ENCODE assay signal across 1 cellular context in the genomic region with DNA sequence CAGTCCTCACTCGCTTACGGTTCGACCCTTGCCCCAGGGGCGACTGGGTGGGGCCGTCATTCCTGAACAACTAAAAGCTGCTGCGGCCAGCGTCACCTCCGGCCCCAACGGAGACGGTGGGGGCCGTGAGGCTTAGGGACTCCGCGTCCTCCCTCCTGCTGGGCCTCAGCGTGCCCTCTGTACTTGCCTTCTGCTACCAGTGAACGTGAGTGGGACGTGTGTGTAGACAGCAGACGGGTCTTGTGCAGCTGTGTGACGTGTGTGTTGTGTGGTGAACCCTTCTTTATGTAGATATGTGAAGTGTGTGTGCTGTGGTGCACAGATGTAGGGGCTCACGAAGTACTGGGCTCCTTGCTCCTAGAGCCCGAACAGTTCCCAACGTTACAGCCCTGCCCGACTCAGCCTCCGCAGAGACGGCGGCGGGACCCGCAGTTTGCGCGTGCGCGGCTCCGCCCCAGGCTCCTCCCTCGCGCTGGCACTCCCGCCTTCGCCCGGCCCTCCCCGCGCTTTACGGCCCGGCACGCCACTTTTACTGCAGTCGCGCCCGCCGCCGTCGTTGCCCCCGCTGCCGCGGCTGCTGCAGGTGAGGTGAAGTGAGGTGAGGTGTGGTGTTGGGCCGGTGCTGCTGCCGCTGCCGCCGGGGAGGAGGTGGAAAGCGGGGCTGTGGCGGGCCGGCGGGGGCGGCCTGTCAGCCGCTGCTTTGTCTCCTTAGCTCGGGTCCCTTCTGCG.
TF ChIP-seq lines count a peak whose summit lies in the region.

A gene (plus strand): TSS at position 535 of the 729 bp plus-strand sequence. CDS start 235 bp downstream, outside the sequence.

TF ChIP-seq in HepG2, 621 proteins besides CTCF, POLR2A, EP300 and RAD21 (continued from another document and continues in another):
- TF ChIP-seq, protein P1, sequence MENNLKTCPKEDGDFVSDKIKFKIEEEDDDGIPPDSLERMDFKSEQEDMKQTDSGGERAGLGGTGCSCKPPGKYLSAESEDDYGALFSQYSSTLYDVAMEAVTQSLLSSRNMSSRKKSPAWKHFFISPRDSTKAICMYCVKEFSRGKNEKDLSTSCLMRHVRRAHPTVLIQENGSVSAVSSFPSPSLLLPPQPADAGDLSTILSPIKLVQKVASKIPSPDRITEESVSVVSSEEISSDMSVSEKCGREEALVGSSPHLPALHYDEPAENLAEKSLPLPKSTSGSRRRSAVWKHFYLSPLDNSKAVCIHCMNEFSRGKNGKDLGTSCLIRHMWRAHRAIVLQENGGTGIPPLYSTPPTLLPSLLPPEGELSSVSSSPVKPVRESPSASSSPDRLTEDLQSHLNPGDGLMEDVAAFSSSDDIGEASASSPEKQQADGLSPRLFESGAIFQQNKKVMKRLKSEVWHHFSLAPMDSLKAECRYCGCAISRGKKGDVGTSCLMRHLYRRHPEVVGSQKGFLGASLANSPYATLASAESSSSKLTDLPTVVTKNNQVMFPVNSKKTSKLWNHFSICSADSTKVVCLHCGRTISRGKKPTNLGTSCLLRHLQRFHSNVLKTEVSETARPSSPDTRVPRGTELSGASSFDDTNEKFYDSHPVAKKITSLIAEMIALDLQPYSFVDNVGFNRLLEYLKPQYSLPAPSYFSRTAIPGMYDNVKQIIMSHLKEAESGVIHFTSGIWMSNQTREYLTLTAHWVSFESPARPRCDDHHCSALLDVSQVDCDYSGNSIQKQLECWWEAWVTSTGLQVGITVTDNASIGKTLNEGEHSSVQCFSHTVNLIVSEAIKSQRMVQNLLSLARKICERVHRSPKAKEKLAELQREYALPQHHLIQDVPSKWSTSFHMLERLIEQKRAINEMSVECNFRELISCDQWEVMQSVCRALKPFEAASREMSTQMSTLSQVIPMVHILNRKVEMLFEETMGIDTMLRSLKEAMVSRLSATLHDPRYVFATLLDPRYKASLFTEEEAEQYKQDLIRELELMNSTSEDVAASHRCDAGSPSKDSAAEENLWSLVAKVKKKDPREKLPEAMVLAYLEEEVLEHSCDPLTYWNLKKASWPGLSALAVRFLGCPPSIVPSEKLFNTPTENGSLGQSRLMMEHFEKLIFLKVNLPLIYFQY (CRISPR knock-in tag; IDR thresholded peaks at IDR 0.05; ENCODE audit: borderline replicate concordance) = no peak; the same call in 1 of the 2 replicates
- TF ChIP-seq PAWR (CRISPR knock-in tag; IDR thresholded peaks at IDR 0.05; ENCODE audit: borderline replicate concordance) (no peak; the same call in 1 of the 2 replicates), ZNF335 (CRISPR knock-in tag; IDR thresholded peaks at IDR 0.05) (peak; percentile 90), ZNF549 (CRISPR knock-in tag; IDR thresholded peaks at IDR 0.05) (no peak), JUN (CRISPR knock-in tag; IDR thresholded peaks at IDR 0.05) (peak; percentile 21; the same call in 1 of the 2 replicates), ZFP1 (CRISPR knock-in tag; IDR thresholded peaks at IDR 0.05) (peak; percentile 61; the same call in 1 of the 2 replicates), ZKSCAN8 (CRISPR knock-in tag; IDR thresholded peaks at IDR 0.05; ENCODE audit: borderline replicate concordance) (peak; percentile 60), MBD4 (IDR thresholded peaks at IDR 0.05; ENCODE audit: borderline replicate concordance, low read length) (no peak), ZNF121 (CRISPR knock-in tag; IDR thresholded peaks at IDR 0.05) (peak; percentile 50; the same call in 1 of the 2 replicates), ZFP90 (CRISPR knock-in tag; IDR thresholded peaks at IDR 0.05; ENCODE audit: borderline replicate concordance) (peak; percentile 78; the same call in 1 of the 2 replicates), ZNF333 (CRISPR knock-in tag; IDR thresholded peaks at IDR 0.05; ENCODE audit: borderline replicate concordance) (peak; percentile 76), ZNF7 (CRISPR knock-in tag; IDR thresholded peaks at IDR 0.05) (no peak; the same call in 1 of the 2 replicates), HIVEP1 (CRISPR knock-in tag; IDR thresholded peaks at IDR 0.05) (peak; percentile 64), MAZ (IDR thresholded peaks at IDR 0.05; ENCODE audit: borderline replicate concordance, low read depth, low read length) (peak; percentile 41; the same call in 1 of the 2 replicates), MAZ (CRISPR knock-in tag; IDR thresholded peaks at IDR 0.05; ENCODE audit: low read depth) (peak; percentile 96), PRPF4 (IDR thresholded peaks at IDR 0.05; ENCODE audit: low read depth, low read length, poor library complexity, severe bottlenecking) (no peak), MLLT10 (CRISPR knock-in tag; IDR thresholded peaks at IDR 0.05) (no peak), ZNF296 (CRISPR knock-in tag; conservative IDR thresholded peaks at IDR 0.05) (no peak; the same call in 1 of the 2 replicates), ZNF331 (CRISPR knock-in tag; IDR thresholded peaks at IDR 0.05) (peak; percentile 69), EZH2 (conservative IDR thresholded peaks at IDR 0.05; ENCODE audit: low read depth, low read length) (no peak), TGIF2 (CRISPR knock-in tag; IDR thresholded peaks at IDR 0.05) (peak; percentile 79), POGZ (CRISPR knock-in tag; IDR thresholded peaks at IDR 0.05) (peak; percentile 69), SAFB2 (CRISPR knock-in tag; IDR thresholded peaks at IDR 0.05; ENCODE audit: borderline replicate concordance, low read depth) (peak; percentile 92), KAT7 (CRISPR knock-in tag; IDR thresholded peaks at IDR 0.05; ENCODE audit: borderline replicate concordance) (peak; percentile 95; the same call in 1 of the 2 replicates), ZFX (CRISPR knock-in tag; IDR thresholded peaks at IDR 0.05; ENCODE audit: low read depth) (peak; percentile 99), ZNF432 (CRISPR knock-in tag; IDR thresholded peaks at IDR 0.05; ENCODE audit: borderline replicate concordance) (no peak), FOXO1 (CRISPR knock-in tag; IDR thresholded peaks at IDR 0.05) (peak; percentile 8), CC2D1A (CRISPR knock-in tag; IDR thresholded peaks at IDR 0.05) (no peak; the same call in 1 of the 2 replicates), ZNF782 (CRISPR knock-in tag; IDR thresholded peaks at IDR 0.05; ENCODE audit: borderline replicate concordance) (no peak), ATM (IDR thresholded peaks at IDR 0.05; ENCODE audit: borderline replicate concordance) (no peak), ETV6 (CRISPR knock-in tag; conservative IDR thresholded peaks at IDR 0.05) (0 out of 2 replicates have a peak, but pooled peaks have one; percentile 35), SIX4 (CRISPR knock-in tag; IDR thresholded peaks at IDR 0.05) (peak; percentile 61)
- TF ChIP-seq, protein P2, sequence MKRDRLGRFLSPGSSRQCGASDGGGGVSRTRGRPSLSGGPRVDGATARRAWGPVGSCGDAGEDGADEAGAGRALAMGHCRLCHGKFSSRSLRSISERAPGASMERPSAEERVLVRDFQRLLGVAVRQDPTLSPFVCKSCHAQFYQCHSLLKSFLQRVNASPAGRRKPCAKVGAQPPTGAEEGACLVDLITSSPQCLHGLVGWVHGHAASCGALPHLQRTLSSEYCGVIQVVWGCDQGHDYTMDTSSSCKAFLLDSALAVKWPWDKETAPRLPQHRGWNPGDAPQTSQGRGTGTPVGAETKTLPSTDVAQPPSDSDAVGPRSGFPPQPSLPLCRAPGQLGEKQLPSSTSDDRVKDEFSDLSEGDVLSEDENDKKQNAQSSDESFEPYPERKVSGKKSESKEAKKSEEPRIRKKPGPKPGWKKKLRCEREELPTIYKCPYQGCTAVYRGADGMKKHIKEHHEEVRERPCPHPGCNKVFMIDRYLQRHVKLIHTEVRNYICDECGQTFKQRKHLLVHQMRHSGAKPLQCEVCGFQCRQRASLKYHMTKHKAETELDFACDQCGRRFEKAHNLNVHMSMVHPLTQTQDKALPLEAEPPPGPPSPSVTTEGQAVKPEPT (CRISPR knock-in tag; IDR thresholded peaks at IDR 0.05; ENCODE audit: low read depth) = no peak
- TF ChIP-seq, protein P3, sequence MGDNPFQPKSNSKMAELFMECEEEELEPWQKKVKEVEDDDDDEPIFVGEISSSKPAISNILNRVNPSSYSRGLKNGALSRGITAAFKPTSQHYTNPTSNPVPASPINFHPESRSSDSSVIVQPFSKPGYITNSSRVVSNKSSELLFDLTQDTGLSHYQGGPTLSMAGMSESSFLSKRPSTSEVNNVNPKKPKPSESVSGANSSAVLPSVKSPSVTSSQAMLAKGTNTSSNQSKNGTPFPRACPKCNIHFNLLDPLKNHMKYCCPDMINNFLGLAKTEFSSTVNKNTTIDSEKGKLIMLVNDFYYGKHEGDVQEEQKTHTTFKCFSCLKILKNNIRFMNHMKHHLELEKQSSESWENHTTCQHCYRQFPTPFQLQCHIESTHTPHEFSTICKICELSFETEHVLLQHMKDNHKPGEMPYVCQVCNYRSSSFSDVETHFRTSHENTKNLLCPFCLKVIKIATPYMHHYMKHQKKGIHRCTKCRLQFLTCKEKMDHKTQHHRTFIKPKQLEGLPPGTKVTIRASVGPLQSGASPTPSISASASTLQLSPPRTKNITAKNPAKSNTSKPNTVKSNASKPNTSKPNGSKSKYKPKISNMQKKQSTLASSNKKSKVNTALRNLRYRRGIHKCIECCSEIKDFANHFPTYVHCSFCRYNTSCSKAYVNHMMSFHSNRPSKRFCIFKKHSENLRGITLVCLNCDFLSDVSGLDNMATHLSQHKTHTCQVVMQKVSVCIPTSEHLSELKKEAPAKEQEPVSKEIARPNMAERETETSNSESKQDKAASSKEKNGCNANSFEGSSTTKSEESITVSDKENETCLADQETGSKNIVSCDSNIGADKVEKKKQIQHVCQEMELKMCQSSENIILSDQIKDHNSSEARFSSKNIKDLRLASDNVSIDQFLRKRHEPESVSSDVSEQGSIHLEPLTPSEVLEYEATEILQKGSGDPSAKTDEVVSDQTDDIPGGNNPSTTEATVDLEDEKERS (CRISPR knock-in tag; IDR thresholded peaks at IDR 0.05) = no peak
- TF ChIP-seq, protein P4, sequence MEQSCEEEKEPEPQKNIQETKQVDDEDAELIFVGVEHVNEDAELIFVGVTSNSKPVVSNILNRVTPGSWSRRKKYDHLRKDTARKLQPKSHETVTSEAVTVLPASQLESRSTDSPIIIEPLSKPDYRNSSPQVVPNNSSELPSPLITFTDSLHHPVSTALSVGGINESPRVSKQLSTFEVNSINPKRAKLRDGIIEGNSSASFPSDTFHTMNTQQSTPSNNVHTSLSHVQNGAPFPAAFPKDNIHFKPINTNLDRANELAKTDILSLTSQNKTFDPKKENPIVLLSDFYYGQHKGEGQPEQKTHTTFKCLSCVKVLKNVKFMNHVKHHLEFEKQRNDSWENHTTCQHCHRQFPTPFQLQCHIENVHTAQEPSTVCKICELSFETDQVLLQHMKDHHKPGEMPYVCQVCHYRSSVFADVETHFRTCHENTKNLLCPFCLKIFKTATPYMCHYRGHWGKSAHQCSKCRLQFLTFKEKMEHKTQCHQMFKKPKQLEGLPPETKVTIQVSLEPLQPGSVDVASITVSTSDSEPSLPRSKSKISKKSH (CRISPR knock-in tag; IDR thresholded peaks at IDR 0.05; ENCODE audit: borderline replicate concordance) = no peak
- TF ChIP-seq, protein P5, sequence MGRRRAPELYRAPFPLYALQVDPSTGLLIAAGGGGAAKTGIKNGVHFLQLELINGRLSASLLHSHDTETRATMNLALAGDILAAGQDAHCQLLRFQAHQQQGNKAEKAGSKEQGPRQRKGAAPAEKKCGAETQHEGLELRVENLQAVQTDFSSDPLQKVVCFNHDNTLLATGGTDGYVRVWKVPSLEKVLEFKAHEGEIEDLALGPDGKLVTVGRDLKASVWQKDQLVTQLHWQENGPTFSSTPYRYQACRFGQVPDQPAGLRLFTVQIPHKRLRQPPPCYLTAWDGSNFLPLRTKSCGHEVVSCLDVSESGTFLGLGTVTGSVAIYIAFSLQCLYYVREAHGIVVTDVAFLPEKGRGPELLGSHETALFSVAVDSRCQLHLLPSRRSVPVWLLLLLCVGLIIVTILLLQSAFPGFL (CRISPR knock-in tag; IDR thresholded peaks at IDR 0.05) = 0 out of 2 replicates have a peak, but pooled peaks have one; percentile 11
- TF ChIP-seq, protein P6, sequence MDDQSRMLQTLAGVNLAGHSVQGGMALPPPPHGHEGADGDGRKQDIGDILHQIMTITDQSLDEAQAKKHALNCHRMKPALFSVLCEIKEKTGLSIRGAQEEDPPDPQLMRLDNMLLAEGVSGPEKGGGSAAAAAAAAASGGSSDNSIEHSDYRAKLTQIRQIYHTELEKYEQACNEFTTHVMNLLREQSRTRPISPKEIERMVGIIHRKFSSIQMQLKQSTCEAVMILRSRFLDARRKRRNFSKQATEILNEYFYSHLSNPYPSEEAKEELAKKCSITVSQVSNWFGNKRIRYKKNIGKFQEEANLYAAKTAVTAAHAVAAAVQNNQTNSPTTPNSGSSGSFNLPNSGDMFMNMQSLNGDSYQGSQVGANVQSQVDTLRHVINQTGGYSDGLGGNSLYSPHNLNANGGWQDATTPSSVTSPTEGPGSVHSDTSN (CRISPR knock-in tag; IDR thresholded peaks at IDR 0.05; ENCODE audit: borderline replicate concordance) = no peak
- TF ChIP-seq, protein P7, sequence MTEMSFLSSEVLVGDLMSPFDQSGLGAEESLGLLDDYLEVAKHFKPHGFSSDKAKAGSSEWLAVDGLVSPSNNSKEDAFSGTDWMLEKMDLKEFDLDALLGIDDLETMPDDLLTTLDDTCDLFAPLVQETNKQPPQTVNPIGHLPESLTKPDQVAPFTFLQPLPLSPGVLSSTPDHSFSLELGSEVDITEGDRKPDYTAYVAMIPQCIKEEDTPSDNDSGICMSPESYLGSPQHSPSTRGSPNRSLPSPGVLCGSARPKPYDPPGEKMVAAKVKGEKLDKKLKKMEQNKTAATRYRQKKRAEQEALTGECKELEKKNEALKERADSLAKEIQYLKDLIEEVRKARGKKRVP (CRISPR knock-in tag; IDR thresholded peaks at IDR 0.05) = peak in 1 of 2 experiments; percentile 46; a peak in 1 of 4 replicates
- TF ChIP-seq, protein P8, sequence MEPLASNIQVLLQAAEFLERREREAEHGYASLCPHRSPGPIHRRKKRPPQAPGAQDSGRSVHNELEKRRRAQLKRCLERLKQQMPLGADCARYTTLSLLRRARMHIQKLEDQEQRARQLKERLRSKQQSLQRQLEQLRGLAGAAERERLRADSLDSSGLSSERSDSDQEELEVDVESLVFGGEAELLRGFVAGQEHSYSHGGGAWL (CRISPR knock-in tag; IDR thresholded peaks at IDR 0.05) = peak; percentile 96
- TF ChIP-seq, protein P9, sequence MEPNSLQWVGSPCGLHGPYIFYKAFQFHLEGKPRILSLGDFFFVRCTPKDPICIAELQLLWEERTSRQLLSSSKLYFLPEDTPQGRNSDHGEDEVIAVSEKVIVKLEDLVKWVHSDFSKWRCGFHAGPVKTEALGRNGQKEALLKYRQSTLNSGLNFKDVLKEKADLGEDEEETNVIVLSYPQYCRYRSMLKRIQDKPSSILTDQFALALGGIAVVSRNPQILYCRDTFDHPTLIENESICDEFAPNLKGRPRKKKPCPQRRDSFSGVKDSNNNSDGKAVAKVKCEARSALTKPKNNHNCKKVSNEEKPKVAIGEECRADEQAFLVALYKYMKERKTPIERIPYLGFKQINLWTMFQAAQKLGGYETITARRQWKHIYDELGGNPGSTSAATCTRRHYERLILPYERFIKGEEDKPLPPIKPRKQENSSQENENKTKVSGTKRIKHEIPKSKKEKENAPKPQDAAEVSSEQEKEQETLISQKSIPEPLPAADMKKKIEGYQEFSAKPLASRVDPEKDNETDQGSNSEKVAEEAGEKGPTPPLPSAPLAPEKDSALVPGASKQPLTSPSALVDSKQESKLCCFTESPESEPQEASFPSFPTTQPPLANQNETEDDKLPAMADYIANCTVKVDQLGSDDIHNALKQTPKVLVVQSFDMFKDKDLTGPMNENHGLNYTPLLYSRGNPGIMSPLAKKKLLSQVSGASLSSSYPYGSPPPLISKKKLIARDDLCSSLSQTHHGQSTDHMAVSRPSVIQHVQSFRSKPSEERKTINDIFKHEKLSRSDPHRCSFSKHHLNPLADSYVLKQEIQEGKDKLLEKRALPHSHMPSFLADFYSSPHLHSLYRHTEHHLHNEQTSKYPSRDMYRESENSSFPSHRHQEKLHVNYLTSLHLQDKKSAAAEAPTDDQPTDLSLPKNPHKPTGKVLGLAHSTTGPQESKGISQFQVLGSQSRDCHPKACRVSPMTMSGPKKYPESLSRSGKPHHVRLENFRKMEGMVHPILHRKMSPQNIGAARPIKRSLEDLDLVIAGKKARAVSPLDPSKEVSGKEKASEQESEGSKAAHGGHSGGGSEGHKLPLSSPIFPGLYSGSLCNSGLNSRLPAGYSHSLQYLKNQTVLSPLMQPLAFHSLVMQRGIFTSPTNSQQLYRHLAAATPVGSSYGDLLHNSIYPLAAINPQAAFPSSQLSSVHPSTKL (CRISPR knock-in tag; IDR thresholded peaks at IDR 0.05) = peak; percentile 10
